In genomic region chr7:74404741-74405140, GRCh38 we compare ENCODE assay signal across 26 cellular contexts.
"Had no signal": no experiment of that assay in that cellular context is flagged by ENCODE, and none has a peak within 500 bp of the region (broad histone marks: within the 10 kb centered on the region; RNA-seq: fewer than 3 reads in every experiment).

No MANE protein-coding gene starts in this region.

- ATAC-seq: activated CD4-positive, CD25-positive, alpha-beta regulatory T cell treated with anti-CD3 and anti-CD28 coated beads, Interleukin-2, amount 50 U/mL, for 24 hours; left cardiac atrium; upper lobe of right lung had no signal

- H3K36me3 ChIP-seq: neutrophil, ovary, prostate gland had no signal

- H3K79me2 ChIP-seq: hepatocyte had no signal

- H3K4me3 ChIP-seq: esophagus squamous epithelium, hepatocyte, ovary, prostate gland, suprapubic skin, tibial artery, upper lobe of right lung had no signal

- H3K27me3 ChIP-seq: esophagus squamous epithelium, hepatocyte, neutrophil, ovary, suprapubic skin, tibial artery, upper lobe of right lung had no signal

- H2AFZ ChIP-seq: hepatocyte had no signal

- H3K9me3 Mint-ChIP-seq: activated CD4-positive, alpha-beta memory T cell treated with anti-CD3 and anti-CD28 coated beads for 36 hours; activated CD4-positive, alpha-beta T cell treated with anti-CD3 and anti-CD28 coated beads, Interleukin-2, amount 10 ng/mL, durations not matched to agents 24 days and 14 days; nephron; T-helper 1 cell treated with Interleukin-12 subunit alpha and Interleukin-12 subunit beta and Interleukin-4 antibody, amounts not matched to agents 30 μg/mL and 1 μg/mL, for 36 hours had no signal

- H3K36me3 Mint-ChIP-seq: activated CD4-positive, alpha-beta memory T cell treated with anti-CD3 and anti-CD28 coated beads for 36 hours had no signal

- DNase-seq: activated CD4-positive, alpha-beta memory T cell treated with anti-CD3 and anti-CD28 coated beads for 36 hours; activated CD4-positive, alpha-beta T cell treated with anti-CD3 and anti-CD28 coated beads, Interleukin-2, amount 10 ng/mL, durations not matched to agents 24 days and 14 days; activated CD8-positive, alpha-beta memory T cell treated with anti-CD3 and anti-CD28 coated beads, Interleukin-2, amount 50 U/mL, for 4 hours; activated gamma-delta T cell; activated naive CD4-positive, alpha-beta T cell treated with anti-CD3 and anti-CD28 coated beads, Interleukin-2, amount 50 U/mL, for 16 hours; activated T-cell treated with anti-CD3 and anti-CD28 coated beads, Interleukin-2, amount 50 U/mL, for 1 hour; caudate nucleus; effector CD4-positive, alpha-beta T cell; esophagus squamous epithelium; left cardiac atrium; left ventricle myocardium superior; stimulated activated naive CD4-positive, alpha-beta T cell; T-helper 9 cell; upper lobe of right lung had no signal

- H3K27me3 Mint-ChIP-seq: activated CD4-positive, alpha-beta memory T cell treated with anti-CD3 and anti-CD28 coated beads for 36 hours; activated CD4-positive, alpha-beta T cell treated with anti-CD3 and anti-CD28 coated beads, Interleukin-2, amount 10 ng/mL, durations not matched to agents 24 days and 14 days had no signal

- H3K4me3 Mint-ChIP-seq: activated CD4-positive, alpha-beta memory T cell treated with anti-CD3 and anti-CD28 coated beads for 36 hours; activated CD4-positive, alpha-beta T cell treated with anti-CD3 and anti-CD28 coated beads, Interleukin-2, amount 10 ng/mL, durations not matched to agents 24 days and 14 days; nephron; T-helper 1 cell treated with Interleukin-12 subunit alpha and Interleukin-12 subunit beta and Interleukin-4 antibody, amounts not matched to agents 30 μg/mL and 1 μg/mL, for 36 hours had no signal

- H3K27ac Mint-ChIP-seq: activated CD4-positive, alpha-beta memory T cell treated with anti-CD3 and anti-CD28 coated beads for 36 hours; activated CD4-positive, alpha-beta T cell treated with anti-CD3 and anti-CD28 coated beads, Interleukin-2, amount 10 ng/mL, durations not matched to agents 24 days and 14 days; nephron; T-helper 1 cell treated with Interleukin-12 subunit alpha and Interleukin-12 subunit beta and Interleukin-4 antibody, amounts not matched to agents 30 μg/mL and 1 μg/mL, for 36 hours had no signal

- H3K4me1 ChIP-seq: esophagus squamous epithelium, prostate gland, suprapubic skin, tibial artery, upper lobe of right lung had no signal

- H3K4me2 ChIP-seq: hepatocyte had no signal

- FAIRE-seq: frontal cortex, TTC549 had no signal

- H3K4me1 Mint-ChIP-seq: nephron had no signal

- H3K27ac ChIP-seq: esophagus squamous epithelium, hepatocyte, neutrophil, ovary, prostate gland, suprapubic skin, tibial artery, upper lobe of right lung, VCaP had no signal

- H3K9me3 ChIP-seq: esophagus squamous epithelium, neutrophil, ovary, prostate gland, suprapubic skin, tibial artery, upper lobe of right lung had no signal
